13 cellular contexts compared by ENCODE assay signal in the genomic region with DNA sequence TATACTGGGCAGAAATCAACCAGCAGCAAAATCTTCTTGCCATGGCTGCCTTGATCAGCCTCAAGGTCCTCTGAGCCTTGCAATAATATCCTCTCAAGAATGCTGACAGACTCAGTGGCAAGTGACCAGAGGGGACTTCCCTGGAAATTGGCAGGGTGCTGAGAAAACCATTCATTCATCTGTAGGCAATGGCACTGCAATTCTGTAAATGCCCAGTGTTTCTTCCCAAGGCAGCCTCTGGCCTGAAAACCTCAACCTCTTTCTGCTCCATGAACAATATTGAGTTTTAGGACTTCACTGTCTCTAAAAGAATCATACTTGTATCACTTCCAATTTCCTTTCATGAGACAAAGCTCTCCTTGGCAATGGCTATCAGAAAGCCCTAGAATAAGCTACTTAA.
DNase-seq lines count a peak whose midpoint lies in the region; ATAC-seq and TF ChIP-seq lines count a peak whose summit lies in the region.
"Had no signal": no experiment of that assay in that cellular context is flagged by ENCODE, and none has a peak within 500 bp of the region (broad histone marks: within the 10 kb centered on the region; RNA-seq: fewer than 3 reads in every experiment).

No MANE protein-coding gene starts in this region.

- H3K4me3 Mint-ChIP-seq in activated CD4-positive, alpha-beta T cell treated with anti-CD3 and anti-CD28 coated beads, Interleukin-2, amount 10 ng/mL, durations not matched to agents 24 days and 14 days, result no peak overlapping the region
- H3K4me3 Mint-ChIP-seq in activated CD4-positive, alpha-beta T cell treated with anti-CD3 and anti-CD28 coated beads for 36 hours, result no peak overlapping the region
- H3K4me3 Mint-ChIP-seq: CD8-positive, alpha-beta memory T cell had no signal

- CTCF ChIA-PET in activated CD4-positive, alpha-beta T cell treated with anti-CD3 and anti-CD28 coated beads for 36 hours (lab: Charles Lee), result interaction anchor here (1.0 kb wide), 1 partner anchor 31 kb away, joined by 3 read pairs; no protein-coding TSS in a partner anchor

- H3K27ac Mint-ChIP-seq in activated CD4-positive, alpha-beta T cell treated with anti-CD3 and anti-CD28 coated beads, Interleukin-2, amount 10 ng/mL, durations not matched to agents 24 days and 14 days, result no peak overlapping the region
- H3K27ac Mint-ChIP-seq in activated CD4-positive, alpha-beta T cell treated with anti-CD3 and anti-CD28 coated beads for 36 hours, result no peak overlapping the region
- H3K27ac Mint-ChIP-seq: CD8-positive, alpha-beta memory T cell had no signal

- H3K4me1 Mint-ChIP-seq in activated CD4-positive, alpha-beta T cell treated with anti-CD3 and anti-CD28 coated beads, Interleukin-2, amount 10 ng/mL, durations not matched to agents 24 days and 14 days, result no peaks in the 10 kb centered on the region
- no peaks in the 10 kb centered on the region for H3K4me1 Mint-ChIP-seq in activated CD4-positive, alpha-beta T cell treated with anti-CD3 and anti-CD28 coated beads for 36 hours
- H3K4me1 Mint-ChIP-seq: CD8-positive, alpha-beta memory T cell had no signal

- TF ChIP-seq CTCF in lower leg skin (IDR thresholded peaks at IDR 0.05), result no peak

- DNase-seq in activated CD4-positive, alpha-beta T cell treated with anti-CD3 and anti-CD28 coated beads, Interleukin-2, amount 10 ng/mL, durations not matched to agents 24 days and 14 days, result peak; percentile 14
- DNase-seq in activated CD4-positive, alpha-beta T cell treated with anti-CD3 and anti-CD28 coated beads for 36 hours, result no peak
- peak; percentile 10 for DNase-seq in cerebellar cortex (ENCODE audit: low spot score)
- peak; percentile 36 for DNase-seq in midbrain (lab: John Stamatoyannopoulos, UW)
- DNase-seq in putamen (ENCODE audit: low spot score), result peak; percentile 18
- DNase-seq in KG1 (lab: John Stamatoyannopoulos, UW), result no peak
- DNase-seq in lower leg skin (ENCODE audit: low spot score in 2 of 2), result no peak
- DNase-seq: Caco-2; CD8-positive, alpha-beta memory T cell; DND-41; GF-D8 had no signal

- H3K27me3 Mint-ChIP-seq in activated CD4-positive, alpha-beta T cell treated with anti-CD3 and anti-CD28 coated beads, Interleukin-2, amount 10 ng/mL, durations not matched to agents 24 days and 14 days, result no peaks in the 10 kb centered on the region
- H3K27me3 Mint-ChIP-seq in activated CD4-positive, alpha-beta T cell treated with anti-CD3 and anti-CD28 coated beads for 36 hours, result no peaks in the 10 kb centered on the region
- H3K27me3 Mint-ChIP-seq: CD8-positive, alpha-beta memory T cell had no signal

- no peak overlapping the region for H3K4me3 ChIP-seq in lower leg skin (ENCODE audit: low read depth, poor library complexity, severe bottlenecking)
- H3K4me3 ChIP-seq: BLaER1 had no signal

- POLR2A ChIA-PET in activated CD4-positive, alpha-beta T cell treated with anti-CD3 and anti-CD28 coated beads for 36 hours (lab: Charles Lee), result no interaction called here

- no peak for ATAC-seq in activated CD4-positive, alpha-beta T cell treated with anti-CD3 and anti-CD28 coated beads for 36 hours
- ATAC-seq in HG02678 (IDR thresholded peaks at IDR 0.05; ENCODE audit: unreplicated experiment), result no peak

- no peak for TF ChIP-seq POLR2A in lower leg skin (IDR thresholded peaks at IDR 0.05)

- intact Hi-C loops in activated CD4-positive, alpha-beta T cell treated with anti-CD3 and anti-CD28 coated beads, Interleukin-2, amount 10 ng/mL, durations not matched to agents 24 days and 14 days (cut with micrococcal nuclease), result no loop called here
- intact Hi-C loops in activated CD4-positive, alpha-beta T cell treated with anti-CD3 and anti-CD28 coated beads for 36 hours (cut with DNase I, micrococcal nuclease), result no loop called here
- intact Hi-C loops in lower leg skin (cut with DNase I; ENCODE audit: low total_unique reads), result no loop called here

- H3K36me3 Mint-ChIP-seq in activated CD4-positive, alpha-beta T cell treated with anti-CD3 and anti-CD28 coated beads, Interleukin-2, amount 10 ng/mL, durations not matched to agents 24 days and 14 days (ENCODE audit: low read depth), result no peaks in the 10 kb centered on the region
- H3K36me3 Mint-ChIP-seq in activated CD4-positive, alpha-beta T cell treated with anti-CD3 and anti-CD28 coated beads for 36 hours (ENCODE audit: low read depth), result no peaks in the 10 kb centered on the region
- H3K36me3 Mint-ChIP-seq: CD8-positive, alpha-beta memory T cell had no signal

- H3K9me3 Mint-ChIP-seq in activated CD4-positive, alpha-beta T cell treated with anti-CD3 and anti-CD28 coated beads, Interleukin-2, amount 10 ng/mL, durations not matched to agents 24 days and 14 days, result no peaks in the 10 kb centered on the region
- H3K9me3 Mint-ChIP-seq in activated CD4-positive, alpha-beta T cell treated with anti-CD3 and anti-CD28 coated beads for 36 hours (ENCODE audit: low read depth), result peaks cover 2% of the 10 kb centered on the region

Comparison
In these comparisons a context has a peak if more than half of its experiments do, and no peak if none do; other contexts are left out.
1. DNase-seq: peak in activated CD4-positive, alpha-beta T cell treated with anti-CD3 and anti-CD28 coated beads, Interleukin-2, amount 10 ng/mL, durations not matched to agents 24 days and 14 days (single experiment), cerebellar cortex (single experiment), midbrain (single experiment) and putamen (single experiment); none in activated CD4-positive, alpha-beta T cell treated with anti-CD3 and anti-CD28 coated beads for 36 hours (single experiment), KG1 (single experiment) and lower leg skin (0 of 2).